28 cellular contexts compared by ENCODE assay signal in genomic region chr11:74341926-74342325, GRCh38. TPM values are rescaled to one million over a fixed set of nuclear protein-coding genes. Genes with fewer than 3 reads are reported as not detected.
"Had no signal": no experiment of that assay in that cellular context is flagged by ENCODE, and none has a peak within 500 bp of the region (broad histone marks: within the 10 kb centered on the region; RNA-seq: fewer than 3 reads in every experiment).

No MANE protein-coding gene starts in this region.

- H3K4me1 Mint-ChIP-seq: activated naive CD8-positive, alpha-beta T cell treated with anti-CD3 and anti-CD28 coated beads, Interleukin-2, amount 10 ng/mL, durations not matched to agents 7 days and 5 days; mesothelial cell of epicardium; naive thymus-derived CD4-positive, alpha-beta T cell; stimulated activated memory B cell treated with anti-CD40 and anti-IgM and Interleukin-4, amounts not matched to agents 10 μg/mL and 1 μg/mL and 100 μg/mL, for 72 hours had no signal

- H3K36me3 ChIP-seq: left ventricle myocardium inferior, pancreas, prostate gland had no signal

- H3K27ac ChIP-seq: brain microvascular endothelial cell, foreskin keratinocyte, heart right ventricle, left ventricle myocardium inferior, pancreas, prostate gland, sigmoid colon, tibial nerve had no signal

- H3K9me3 ChIP-seq: heart right ventricle, left ventricle myocardium inferior, pancreas, prostate gland, sigmoid colon, tibial nerve had no signal

- H3K4me1 ChIP-seq: foreskin keratinocyte, left ventricle myocardium inferior, prostate gland, sigmoid colon had no signal

- H3K4me3 ChIP-seq: heart right ventricle, left ventricle myocardium inferior, lung, pancreas, prostate gland, sigmoid colon, smooth muscle cell, tibial nerve had no signal

- DNase-seq: activated CD4-positive, alpha-beta T cell treated with anti-CD3 and anti-CD28 coated beads for 4 hours; activated CD4-positive, alpha-beta T cell treated with anti-CD3 and anti-CD28 coated beads, Interleukin-2, amount 50 U/mL, for 4 hours; activated CD8-positive, alpha-beta memory T cell treated with anti-CD3 and anti-CD28 coated beads for 24 hours; activated effector memory CD4-positive, alpha-beta T cell treated with Interleukin-2 at 50 U/mL for 16 hours; activated naive CD4-positive, alpha-beta T cell treated with anti-CD3 and anti-CD28 coated beads for 36 hours; activated naive CD8-positive, alpha-beta T cell treated with anti-CD3 and anti-CD28 coated beads, Interleukin-2, amount 10 ng/mL, durations not matched to agents 7 days and 5 days; brain microvascular endothelial cell; caudate nucleus; effector CD8-positive, alpha-beta T cell; erythroblast; foreskin keratinocyte; heart right ventricle; kidney glomerular epithelial cell; left ventricle myocardium inferior; naive thymus-derived CD4-positive, alpha-beta T cell; pancreas; sigmoid colon; stimulated activated CD4-positive, alpha-beta T cell treated with anti-CD3 and anti-CD28 coated beads, Interleukin-1b, Interleukin-23, amount 100 ng/mL, for 48 hours; stimulated activated CD4-positive, alpha-beta T cell treated with anti-CD3 and anti-CD28 coated beads, Interleukin-4, amount 100 ng/mL, for 4 hours; stimulated activated CD8-positive, alpha-beta memory T cell treated with anti-CD3 and anti-CD28 coated beads, Interleukin-4, amount 100 ng/mL, for 48 hours had no signal

- H3K27ac Mint-ChIP-seq: activated naive CD4-positive, alpha-beta T cell treated with anti-CD3 and anti-CD28 coated beads for 36 hours; activated naive CD8-positive, alpha-beta T cell treated with anti-CD3 and anti-CD28 coated beads, Interleukin-2, amount 10 ng/mL, durations not matched to agents 7 days and 5 days; mesothelial cell of epicardium; naive thymus-derived CD4-positive, alpha-beta T cell; stimulated activated memory B cell treated with anti-CD40 and anti-IgM and Interleukin-4, amounts not matched to agents 10 μg/mL and 1 μg/mL and 100 μg/mL, for 72 hours had no signal

- H3K9me3 Mint-ChIP-seq: activated naive CD4-positive, alpha-beta T cell treated with anti-CD3 and anti-CD28 coated beads for 36 hours; activated naive CD8-positive, alpha-beta T cell treated with anti-CD3 and anti-CD28 coated beads, Interleukin-2, amount 10 ng/mL, durations not matched to agents 7 days and 5 days; mesothelial cell of epicardium; naive thymus-derived CD4-positive, alpha-beta T cell; stimulated activated memory B cell treated with anti-CD40 and anti-IgM and Interleukin-4, amounts not matched to agents 10 μg/mL and 1 μg/mL and 100 μg/mL, for 72 hours had no signal

- H3K4me2 ChIP-seq: smooth muscle cell had no signal

- H3K27me3 Mint-ChIP-seq: activated naive CD8-positive, alpha-beta T cell treated with anti-CD3 and anti-CD28 coated beads, Interleukin-2, amount 10 ng/mL, durations not matched to agents 7 days and 5 days; naive thymus-derived CD4-positive, alpha-beta T cell; stimulated activated memory B cell treated with anti-CD40 and anti-IgM and Interleukin-4, amounts not matched to agents 10 μg/mL and 1 μg/mL and 100 μg/mL, for 72 hours had no signal

- ATAC-seq: foreskin keratinocyte; heart right ventricle; naive thymus-derived CD4-positive, alpha-beta T cell; pancreas; stimulated activated memory B cell treated with anti-CD40 and anti-IgM and Interleukin-4, amounts not matched to agents 10 μg/mL and 1 μg/mL and 100 μg/mL, for 72 hours had no signal

- H3K4me3 Mint-ChIP-seq: activated naive CD4-positive, alpha-beta T cell treated with anti-CD3 and anti-CD28 coated beads for 36 hours; activated naive CD8-positive, alpha-beta T cell treated with anti-CD3 and anti-CD28 coated beads, Interleukin-2, amount 10 ng/mL, durations not matched to agents 7 days and 5 days; mesothelial cell of epicardium; naive thymus-derived CD4-positive, alpha-beta T cell; stimulated activated memory B cell treated with anti-CD40 and anti-IgM and Interleukin-4, amounts not matched to agents 10 μg/mL and 1 μg/mL and 100 μg/mL, for 72 hours had no signal

- H3K27me3 ChIP-seq: brain microvascular endothelial cell, foreskin keratinocyte, heart right ventricle, pancreas, sigmoid colon, tibial nerve had no signal

RNA-seq across cellular contexts. Expression of gene P4HA3, which starts 30.5 kb away (rescaled TPM):
- total RNA-seq: activated naive CD4-positive, alpha-beta T cell treated with anti-CD3 and anti-CD28 coated beads for 36 hours; activated naive CD8-positive, alpha-beta T cell treated with anti-CD3 and anti-CD28 coated beads, Interleukin-2, amount 10 ng/mL, durations not matched to agents 7 days and 5 days; naive thymus-derived CD4-positive, alpha-beta T cell; T-helper 1 cell treated with Interleukin-12 subunit alpha and Interleukin-12 subunit beta and Interleukin-4 antibody, amounts not matched to agents 30 ng/mL and 1 ng/mL, for 36 hours had no signal
- polyA plus RNA-seq: naive thymus-derived CD4-positive, alpha-beta T cell; neural cell had no signal
